In the genomic region with DNA sequence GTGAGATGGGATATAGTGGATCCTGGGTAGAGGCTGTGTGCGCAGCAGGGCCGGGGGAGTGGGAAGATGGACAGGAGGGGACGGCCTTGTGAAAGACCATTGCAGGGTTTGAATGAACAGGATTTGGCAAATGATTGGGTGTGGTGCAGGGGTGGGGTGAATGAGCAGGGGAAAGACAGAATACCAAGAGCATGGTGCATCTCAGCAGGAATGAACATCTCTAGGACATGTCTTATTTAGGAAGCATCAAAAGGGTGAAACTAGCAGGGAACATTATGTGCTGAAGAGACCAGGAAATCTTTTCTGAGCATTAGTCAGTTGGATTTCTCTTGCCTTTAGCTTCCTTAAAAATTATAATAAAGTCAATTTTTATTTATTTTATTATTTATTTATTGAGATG, we compare ENCODE assay signal across 14 cellular contexts.
DNase-seq lines count a peak whose midpoint lies in the region; FAIRE-seq and TF ChIP-seq lines count a peak whose summit lies in the region.
"Had no signal": no experiment of that assay in that cellular context is flagged by ENCODE, and none has a peak within 500 bp of the region (broad histone marks: within the 10 kb centered on the region; RNA-seq: fewer than 3 reads in every experiment).

No MANE protein-coding gene starts in this region.

- no peaks in the 10 kb centered on the region for H3K79me2 ChIP-seq in keratinocyte (ENCODE audit: control insufficient read depth, insufficient read depth, low read length)

- H3K4me3 ChIP-seq in epithelial cell of esophagus (ENCODE audit: low read length) (no peak overlapping the region), keratinocyte (ENCODE audit: control insufficient read depth in 2 of 3, extremely low read depth in 1 of 3, insufficient read depth in 2 of 3, low read depth in 1 of 3, low read length in 3 of 3) (no peak overlapping the region), vagina (no peak overlapping the region)
- H3K4me3 ChIP-seq: BLaER1 treated with 17β-estradiol and CSF1 and Interleukin-3, amounts not matched to agents 10 nM and 100 nM; GM12878; HAP-1 had no signal

- H3K27me3 ChIP-seq in keratinocyte (ENCODE audit: control insufficient read depth, extremely low read depth, insufficient read depth, low read length): no peaks in the 10 kb centered on the region
- H3K27me3 ChIP-seq in vagina: no peaks in the 10 kb centered on the region
- H3K27me3 ChIP-seq: BLaER1 treated with 17β-estradiol and CSF1 and Interleukin-3, amounts not matched to agents 10 nM and 100 nM had no signal

- no peak for DNase-seq in RWPE1 (ENCODE audit: low spot score)
- peak; percentile 73 for DNase-seq in epithelial cell of esophagus (ENCODE audit: low read depth)
- DNase-seq in keratinocyte (ENCODE audit: low read depth, low spot score): no peak
- DNase-seq in vagina (ENCODE audit: extremely low spot score in 2 of 2): no peak
- DNase-seq in DMS53 treated with DMSO at 0.1 percent for 48 hours (lab: John Stamatoyannopoulos, UW; ENCODE audit: unreplicated experiment): no peak
- DNase-seq in GM12892 (ENCODE audit: insufficient read length): no peak
- DNase-seq in NCI-H524 (lab: John Stamatoyannopoulos, UW): no peak
- DNase-seq: DND-41, EL had no signal

- H4K20me1 ChIP-seq in keratinocyte (ENCODE audit: control insufficient read depth, extremely low read depth, insufficient read depth, low read length): no peaks in the 10 kb centered on the region
- H4K20me1 ChIP-seq: BLaER1 treated with 17β-estradiol and CSF1 and Interleukin-3, amounts not matched to agents 10 nM and 100 nM had no signal

- H3K4me2 ChIP-seq in keratinocyte (ENCODE audit: control insufficient read depth, extremely low read depth, insufficient read depth, low read depth, low read length): peak overlapping the region; percentile 52
- H3K4me2 ChIP-seq: BLaER1 treated with 17β-estradiol and CSF1 and Interleukin-3, amounts not matched to agents 10 nM and 100 nM had no signal

- H3K27ac ChIP-seq in RWPE1 (peak overlapping the region; percentile 76), keratinocyte (ENCODE audit: control insufficient read depth, insufficient read depth, low read length) (peak overlapping the region; percentile 7), vagina (peak overlapping the region; percentile 7)
- H3K27ac ChIP-seq: BLaER1 treated with 17β-estradiol and CSF1 and Interleukin-3, amounts not matched to agents 10 nM and 100 nM had no signal

- POLR2A ChIA-PET in RWPE1 (lab: Yijun Ruan, JAX; ENCODE audit: low non-redundant PET): no interaction called here

- TF ChIP-seq CTCF in RWPE1 (conservative IDR thresholded peaks at IDR 0.05; ENCODE audit: low read depth) (no peak), epithelial cell of esophagus (IDR thresholded peaks at IDR 0.05; ENCODE audit: insufficient read depth, low read depth, low read length, missing control alignments) (no peak), keratinocyte (optimal IDR thresholded peaks at IDR 0.05 in 1 of 3, IDR thresholded peaks at IDR 0.05 in 1 of 3, conservative IDR thresholded peaks at IDR 0.05 in 1 of 3; ENCODE audit: extremely low read depth in 1 of 3, insufficient read depth in 2 of 3, low read length in 3 of 3) (no peak), vagina (IDR thresholded peaks at IDR 0.05) (no peak)

- H3K9me3 ChIP-seq in keratinocyte (ENCODE audit: control insufficient read depth, low read depth, low read length) (no peaks in the 10 kb centered on the region), vagina (no peaks in the 10 kb centered on the region)
- H3K9me3 ChIP-seq: BLaER1 treated with 17β-estradiol and CSF1 and Interleukin-3, amounts not matched to agents 10 nM and 100 nM; HAP-1 had no signal

- CTCF ChIA-PET in RWPE1 (lab: Yijun Ruan, JAX): no interaction called here

- dilution Hi-C loops in keratinocyte (cut with MboI; ENCODE audit: extremely low pct_ligation_motif_present, low sequenced_read_pairs): no loop called here

- H3K9me1 ChIP-seq in keratinocyte (ENCODE audit: control insufficient read depth, extremely low read depth, insufficient read depth, low read length): peaks cover 2% of the 10 kb centered on the region

- no peaks in the 10 kb centered on the region for H3K36me3 ChIP-seq in keratinocyte (ENCODE audit: control insufficient read depth in 2 of 2, extremely low read depth in 1 of 2, insufficient read depth in 2 of 2, low read length in 2 of 2)
- H3K36me3 ChIP-seq in vagina: no peaks in the 10 kb centered on the region
- H3K36me3 ChIP-seq: BLaER1 treated with 17β-estradiol and CSF1 and Interleukin-3, amounts not matched to agents 10 nM and 100 nM; HAP-1 had no signal

- FAIRE-seq in keratinocyte (lab: Jason Lieb, UNC): no peak
- no peak for FAIRE-seq in GM12892 (lab: Jason Lieb, UNC)
- FAIRE-seq: GM12878, GM19239, HepG2 had no signal

- H3K9ac ChIP-seq in keratinocyte (ENCODE audit: control insufficient read depth, extremely low read depth, insufficient read depth, low read length): no peak overlapping the region
- H3K9ac ChIP-seq: BLaER1 treated with 17β-estradiol and CSF1 and Interleukin-3, amounts not matched to agents 10 nM and 100 nM had no signal

- TF ChIP-seq POLR2A in vagina (IDR thresholded peaks at IDR 0.05): no peak
- TF ChIP-seq POLR2A in GM12892 (IDR thresholded peaks at IDR 0.05; ENCODE audit: low read depth, low read length): no peak

- H2AFZ ChIP-seq in keratinocyte (ENCODE audit: control insufficient read depth, low read length): no peak overlapping the region

- intact Hi-C loops in vagina (cut with DNase I): no loop called here

- peaks cover 59% of the 10 kb centered on the region for H3K4me1 ChIP-seq in keratinocyte (ENCODE audit: control insufficient read depth, extremely low read depth, insufficient read depth, low read length)
- peaks cover 20% of the 10 kb centered on the region for H3K4me1 ChIP-seq in vagina
- H3K4me1 ChIP-seq: BLaER1 treated with 17β-estradiol and CSF1 and Interleukin-3, amounts not matched to agents 10 nM and 100 nM; HAP-1 had no signal

Comparison
In these comparisons a context has a peak if more than half of its experiments do, and no peak if none do; other contexts are left out.
1. H3K27ac ChIP-seq: peak in every context shown above with its lines; median percentile 76 in RWPE1; 7 in keratinocyte; 7 in vagina.